ENCODE assay signal across 15 cellular contexts in genomic region chr9:132288956-132289355, GRCh38.
A peak's percentile ranks its signal among the peaks of the same experiment; 100 is the strongest.
DNase-seq lines count a peak whose midpoint lies in the region; ATAC-seq, FAIRE-seq and TF ChIP-seq lines count a peak whose summit lies in the region.
"Had no signal": no experiment of that assay in that cellular context is flagged by ENCODE, and none has a peak within 500 bp of the region (broad histone marks: within the 10 kb centered on the region; RNA-seq: fewer than 3 reads in every experiment).

No MANE protein-coding gene starts in this region.

- H3K4me2 ChIP-seq in astrocyte (ENCODE audit: low read length): peak overlapping the region; percentile 41
- H3K4me2 ChIP-seq: PC-9 had no signal

- H3K27ac ChIP-seq in CD4-positive, alpha-beta T cell (ENCODE audit: low read depth, low read length): no peak overlapping the region
- H3K27ac ChIP-seq in astrocyte (ENCODE audit: low read depth, low read length): no peak overlapping the region
- H3K27ac ChIP-seq: PC-9 had no signal

- CTCF ChIA-PET in CD4-positive, alpha-beta T cell (lab: Charles Lee): interaction anchor here (1.8 kb wide), 1 partner anchor 20 kb away, joined by 4 read pairs; no protein-coding TSS in a partner anchor

- DNase-seq in CD4-positive, alpha-beta T cell: no peak
- DNase-seq in HFFc6 (no peak), astrocyte (ENCODE audit: low read depth) (peak; percentile 8), COLO829 (ENCODE audit: low spot score) (no peak), SIG-M5 (lab: John Stamatoyannopoulos, UW) (no peak)
- DNase-seq in naive thymus-derived CD8-positive, alpha-beta T cell: no peak
- DNase-seq: activated CD4-positive, alpha-beta T cell treated with anti-CD3 and anti-CD28 coated beads for 1 hour; central memory CD4-positive, alpha-beta T cell; NCI-H1930; NCI-H524; PC-9; posterior cingulate gyrus; trophoblast cell had no signal

- no peaks in the 10 kb centered on the region for H3K27me3 Mint-ChIP-seq in CD4-positive, alpha-beta T cell
- H3K27me3 Mint-ChIP-seq in HFFc6 (ENCODE audit: insufficient read depth) (no peaks in the 10 kb centered on the region), astrocyte (ENCODE audit: low read depth, unreplicated experiment) (no peaks in the 10 kb centered on the region)
- no peaks in the 10 kb centered on the region for H3K27me3 Mint-ChIP-seq in naive thymus-derived CD8-positive, alpha-beta T cell

- no peaks in the 10 kb centered on the region for H3K27me3 ChIP-seq in CD4-positive, alpha-beta T cell (ENCODE audit: control insufficient read depth, insufficient read depth, low read length)
- no peaks in the 10 kb centered on the region for H3K27me3 ChIP-seq in astrocyte (ENCODE audit: insufficient read depth, low read length)

- H3K9me3 ChIP-seq in CD4-positive, alpha-beta T cell (ENCODE audit: control insufficient read depth, low read length): no peaks in the 10 kb centered on the region
- no peaks in the 10 kb centered on the region for H3K9me3 ChIP-seq in astrocyte (ENCODE audit: insufficient read depth, low read depth, low read length)

- H3K4me3 Mint-ChIP-seq in CD4-positive, alpha-beta T cell: no peak overlapping the region
- peak overlapping the region; percentile 41; the same call in 1 of the 2 replicates for H3K4me3 Mint-ChIP-seq in HFFc6
- H3K4me3 Mint-ChIP-seq in astrocyte (ENCODE audit: unreplicated experiment): no peak overlapping the region
- H3K4me3 Mint-ChIP-seq in naive thymus-derived CD8-positive, alpha-beta T cell: no peak overlapping the region

- no peak for FAIRE-seq in astrocyte (lab: Jason Lieb, UNC)
- FAIRE-seq: islet of Langerhans had no signal

- peaks cover 5% of the 10 kb centered on the region for H3K79me2 ChIP-seq in astrocyte (ENCODE audit: insufficient read depth, low read length)

- H3K4me1 ChIP-seq in astrocyte (ENCODE audit: insufficient read depth, low read length): peaks cover 21% of the 10 kb centered on the region

- H3K4me1 Mint-ChIP-seq in CD4-positive, alpha-beta T cell (ENCODE audit: low read depth): peaks cover 7% of the 10 kb centered on the region
- peaks cover 22% of the 10 kb centered on the region for H3K4me1 Mint-ChIP-seq in HFFc6 (ENCODE audit: low read depth)
- H3K4me1 Mint-ChIP-seq in astrocyte (ENCODE audit: low read depth, unreplicated experiment): peaks cover 20% of the 10 kb centered on the region
- H3K4me1 Mint-ChIP-seq in naive thymus-derived CD8-positive, alpha-beta T cell: peaks cover 0 to 13% (median 5%) of the 10 kb centered on the region in 4 donors

- H3K36me3 Mint-ChIP-seq in CD4-positive, alpha-beta T cell (ENCODE audit: low read depth): peaks cover 72% of the 10 kb centered on the region
- H3K36me3 Mint-ChIP-seq in HFFc6 (ENCODE audit: low read depth): peaks cover 13% of the 10 kb centered on the region
- H3K36me3 Mint-ChIP-seq in astrocyte (ENCODE audit: low read depth, unreplicated experiment): peaks cover 12% of the 10 kb centered on the region
- peaks cover 0 to 74% (median 11%) of the 10 kb centered on the region in 3 donors for H3K36me3 Mint-ChIP-seq in naive thymus-derived CD8-positive, alpha-beta T cell

- ATAC-seq in CD4-positive, alpha-beta T cell (ENCODE audit: poor library complexity): no peak
- ATAC-seq in naive thymus-derived CD8-positive, alpha-beta T cell: no peak
- ATAC-seq in HG03565 (IDR thresholded peaks at IDR 0.05; ENCODE audit: unreplicated experiment): no peak

- intact Hi-C loops in CD4-positive, alpha-beta T cell (cut with DNase I, micrococcal nuclease): loop anchor here in 1 of 2 experiments (10.0 kb wide), 1 partner anchor 46 kb away; no protein-coding TSS in a partner anchor

- no peaks in the 10 kb centered on the region for H3K9me3 Mint-ChIP-seq in CD4-positive, alpha-beta T cell
- H3K9me3 Mint-ChIP-seq in HFFc6 (no peaks in the 10 kb centered on the region), astrocyte (ENCODE audit: unreplicated experiment) (no peaks in the 10 kb centered on the region)
- no peaks in the 10 kb centered on the region for H3K9me3 Mint-ChIP-seq in naive thymus-derived CD8-positive, alpha-beta T cell

- H3K27ac Mint-ChIP-seq in CD4-positive, alpha-beta T cell: peak overlapping the region; percentile 42
- H3K27ac Mint-ChIP-seq in HFFc6 (peak overlapping the region; percentile 69), astrocyte (ENCODE audit: unreplicated experiment) (no peak overlapping the region)
- H3K27ac Mint-ChIP-seq in naive thymus-derived CD8-positive, alpha-beta T cell: peak overlapping the region in 8 of 10 donors; percentile 11 to 83 (median 45)

- H2AFZ ChIP-seq in astrocyte (ENCODE audit: low read depth, low read length): no peak overlapping the region
- H2AFZ ChIP-seq: PC-9 had no signal

- POLR2A ChIA-PET in CD4-positive, alpha-beta T cell (lab: Charles Lee): no interaction called here
- POLR2A ChIA-PET in naive thymus-derived CD8-positive, alpha-beta T cell (lab: Charles Lee): no interaction called here

- no peak for TF ChIP-seq CTCF in CD4-positive, alpha-beta T cell (IDR thresholded peaks at IDR 0.05)
- TF ChIP-seq CTCF in HFFc6 (IDR thresholded peaks at IDR 0.05) (no peak), astrocyte (IDR thresholded peaks at IDR 0.05; ENCODE audit: insufficient read depth, low read depth, low read length) (no peak)

- peaks cover 25% of the 10 kb centered on the region for H3K36me3 ChIP-seq in astrocyte (ENCODE audit: insufficient read depth, low read length)

- H3K9ac ChIP-seq in astrocyte (ENCODE audit: low read length): no peak overlapping the region

- peaks cover 59% of the 10 kb centered on the region for H4K20me1 ChIP-seq in astrocyte (ENCODE audit: insufficient read depth, low read length)

- no peak overlapping the region for H3K4me3 ChIP-seq in astrocyte (ENCODE audit: insufficient read depth, low read depth, low read length)
- H3K4me3 ChIP-seq: PC-9 had no signal
